In the genomic region with DNA sequence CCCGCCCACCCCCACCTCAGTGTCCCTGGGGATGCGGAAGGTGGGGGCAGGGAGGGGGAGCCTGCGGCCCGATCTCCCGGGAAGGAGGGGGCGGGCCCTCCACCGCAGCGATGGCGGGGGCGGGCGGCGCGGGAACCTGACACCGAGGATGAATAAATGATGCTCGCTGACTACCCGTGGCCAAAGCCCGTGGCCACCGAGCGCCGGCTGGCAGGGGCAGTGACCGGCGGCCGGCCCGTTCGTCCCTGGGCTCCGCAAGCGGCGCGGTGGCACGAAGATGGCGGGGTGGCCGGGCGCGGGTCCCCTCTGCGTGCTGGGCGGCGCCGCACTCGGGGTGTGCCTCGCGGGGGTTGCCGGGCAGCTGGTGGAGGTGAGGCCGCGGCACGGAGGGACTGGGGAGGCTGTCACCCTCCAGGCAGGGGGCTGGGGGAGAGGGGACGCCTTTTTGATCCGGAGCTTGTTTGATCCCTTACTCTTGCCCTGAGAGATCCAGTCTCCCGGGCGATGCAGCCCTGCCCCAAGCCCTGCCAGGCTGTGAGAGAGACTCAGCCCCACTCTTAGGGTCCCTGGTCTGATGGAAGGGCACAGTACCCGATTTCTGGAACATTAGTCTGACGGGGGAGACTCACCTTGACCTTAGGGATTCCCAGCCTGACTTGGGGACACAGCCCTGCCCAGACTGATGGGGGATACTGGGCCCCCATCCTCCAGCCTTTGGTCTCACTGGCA, we compare ENCODE assay signal across 10 cellular contexts. TPM values are rescaled to one million over a fixed set of nuclear protein-coding genes. Genes with fewer than 3 reads are reported as not detected.
A peak's percentile ranks its signal among the peaks of the same experiment; 100 is the strongest.
DNase-seq lines count a peak whose midpoint lies in the region; ATAC-seq, FAIRE-seq and TF ChIP-seq lines count a peak whose summit lies in the region.
"Had no signal": no experiment of that assay in that cellular context is flagged by ENCODE, and none has a peak within 500 bp of the region (broad histone marks: within the 10 kb centered on the region; RNA-seq: fewer than 3 reads in every experiment).

A gene with protein sequence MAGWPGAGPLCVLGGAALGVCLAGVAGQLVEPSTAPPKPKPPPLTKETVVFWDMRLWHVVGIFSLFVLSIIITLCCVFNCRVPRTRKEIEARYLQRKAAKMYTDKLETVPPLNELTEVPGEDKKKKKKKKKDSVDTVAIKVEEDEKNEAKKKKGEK (plus strand): TSS at position 182 of the 729 bp plus-strand sequence. CDS start 96 bp downstream, at position 278.

- H3K9ac ChIP-seq in astrocyte (ENCODE audit: low read length) (no peak within 1 kb of the TSS), keratinocyte (ENCODE audit: control insufficient read depth, extremely low read depth, insufficient read depth, low read length) (no peak within 1 kb of the TSS)

- WGBS in transverse colon (ENCODE audit: low coverage in 1 of 2), 2 donors: 24% methylated on average over 25 of the region's 51 CpGs; no CpG with 5 or more reads in 1 of the 2 donors

- H3K27me3 ChIP-seq in astrocyte (ENCODE audit: insufficient read depth, low read length) (peaks cover 18% of the 10 kb centered on the region), keratinocyte (ENCODE audit: control insufficient read depth, extremely low read depth, insufficient read depth, low read length) (peaks cover 33% of the 10 kb centered on the region), transverse colon (peaks cover 31% of the 10 kb centered on the region), PC-9 (ENCODE audit: insufficient read depth, low read depth) (no peaks in the 10 kb centered on the region)

- H3K27me3 Mint-ChIP-seq in activated T-cell treated with anti-CD3 and anti-CD28 coated beads, Interleukin-2, amount 50 U/mL, for 4 hours (ENCODE audit: low read depth): peaks cover 8% of the 10 kb centered on the region
- H3K27me3 Mint-ChIP-seq in astrocyte (ENCODE audit: low read depth, unreplicated experiment): peaks cover 30% of the 10 kb centered on the region

- H3K9me2 ChIP-seq in PC-9 (ENCODE audit: insufficient read depth): no peaks in the 10 kb centered on the region

- dilution Hi-C loops in keratinocyte (cut with MboI; ENCODE audit: extremely low pct_ligation_motif_present, low sequenced_read_pairs): no loop called here

- in situ Hi-C loops in transverse colon (cut with MboI; ENCODE audit: low pct_ligation_motif_present in 1 of 4, low pct_unique_long_range_greater_than_20kb in 1 of 4, low sequenced_read_pairs in 3 of 4): loop anchor here (25.0 kb wide), 4 partner anchors 161 to 661 kb away; partner anchors contain the start of gene MYL3 (in 1 of the 4)

- no peak within 1 kb of the TSS for H3K27ac Mint-ChIP-seq in astrocyte (ENCODE audit: unreplicated experiment)

- no peaks in the 10 kb centered on the region for H4K20me1 ChIP-seq in astrocyte (ENCODE audit: insufficient read depth, low read length)
- H4K20me1 ChIP-seq in keratinocyte (ENCODE audit: control insufficient read depth, extremely low read depth, insufficient read depth, low read length): no peaks in the 10 kb centered on the region
- no peaks in the 10 kb centered on the region for H4K20me1 ChIP-seq in PC-9 (ENCODE audit: insufficient read depth)

- peak; percentile 38 to 47 for ATAC-seq in activated T-cell treated with anti-CD3 and anti-CD28 coated beads, Interleukin-2, amount 50 U/mL, for 4 hours
- no peak for ATAC-seq in GM18517 (IDR thresholded peaks at IDR 0.05; ENCODE audit: unreplicated experiment)

- no peaks in the 10 kb centered on the region; the same call in 1 of the 2 replicates for H3F3A ChIP-seq in PC-9 (ENCODE audit: insufficient read depth, low read depth)

- H3K36me3 ChIP-seq in astrocyte (ENCODE audit: insufficient read depth, low read length): no peaks in the 10 kb centered on the region
- H3K36me3 ChIP-seq in keratinocyte (ENCODE audit: control insufficient read depth in 2 of 2, extremely low read depth in 1 of 2, insufficient read depth in 2 of 2, low read length in 2 of 2): no peaks in the 10 kb centered on the region
- no peaks in the 10 kb centered on the region for H3K36me3 ChIP-seq in transverse colon
- H3K36me3 ChIP-seq in PC-9 (ENCODE audit: low read depth): no peaks in the 10 kb centered on the region

- no peak for TF ChIP-seq POLR2A in transverse colon (IDR thresholded peaks at IDR 0.05)

- POLR2A ChIA-PET in PC-9 (lab: Charles Lee; ENCODE audit: unreplicated experiment): no interaction called here

- intact Hi-C loops in transverse colon (cut with DNase I; ENCODE audit: low total_unique reads) (loop anchor here (5.0 to 10.0 kb wide), 2 partner anchors 163 to 621 kb away; partner anchors contain the start of gene MYL3), PC-9 (cut with micrococcal nuclease; ENCODE audit: unreplicated experiment) (no loop called here)

- H3K4me1 ChIP-seq in astrocyte (ENCODE audit: insufficient read depth, low read length): peaks cover 6% of the 10 kb centered on the region
- no peaks in the 10 kb centered on the region for H3K4me1 ChIP-seq in keratinocyte (ENCODE audit: control insufficient read depth, extremely low read depth, insufficient read depth, low read length)
- H3K4me1 ChIP-seq in transverse colon: peaks cover 0 to 24% (median 13%) of the 10 kb centered on the region in 4 donors
- peaks cover 20% of the 10 kb centered on the region for H3K4me1 ChIP-seq in PC-9 (replicated peaks; ENCODE audit: insufficient read depth)

- H3K27ac ChIP-seq in astrocyte (ENCODE audit: low read depth, low read length): no peak within 1 kb of the TSS
- H3K27ac ChIP-seq in keratinocyte (ENCODE audit: control insufficient read depth, insufficient read depth, low read length): no peak within 1 kb of the TSS
- H3K27ac ChIP-seq in transverse colon: no peak within 1 kb of the TSS
- no peak within 1 kb of the TSS for H3K27ac ChIP-seq in PC-9

- H3K9me3 ChIP-seq in astrocyte (ENCODE audit: insufficient read depth, low read depth, low read length) (no peaks in the 10 kb centered on the region), keratinocyte (ENCODE audit: control insufficient read depth, low read depth, low read length) (no peaks in the 10 kb centered on the region), transverse colon (no peaks in the 10 kb centered on the region), PC-9 (ENCODE audit: insufficient read depth, low read depth) (no peaks in the 10 kb centered on the region)

- peak within 1 kb of the TSS; percentile 28 for H3K4me3 ChIP-seq in astrocyte (ENCODE audit: insufficient read depth, low read depth, low read length)
- H3K4me3 ChIP-seq in keratinocyte (ENCODE audit: control insufficient read depth in 2 of 3, extremely low read depth in 1 of 3, insufficient read depth in 2 of 3, low read depth in 1 of 3, low read length in 3 of 3): no peak within 1 kb of the TSS
- peak within 1 kb of the TSS in 3 of 4 donors; percentile 7 to 36 (median 24) for H3K4me3 ChIP-seq in transverse colon
- H3K4me3 ChIP-seq in PC-9: no peak within 1 kb of the TSS

- FAIRE-seq in astrocyte (lab: Jason Lieb, UNC): no peak
- FAIRE-seq in keratinocyte (lab: Jason Lieb, UNC): no peak

- H3K36me3 Mint-ChIP-seq in activated T-cell treated with anti-CD3 and anti-CD28 coated beads, Interleukin-2, amount 50 U/mL, for 4 hours (ENCODE audit: insufficient read depth): no peaks in the 10 kb centered on the region
- H3K36me3 Mint-ChIP-seq in astrocyte (ENCODE audit: low read depth, unreplicated experiment): no peaks in the 10 kb centered on the region

- BruUV-seq in PC-9 (replicated peaks; lab: Mats Ljungman, UMichigan): no TSS peak

- H3K4me2 ChIP-seq in astrocyte (ENCODE audit: low read length): peak within 1 kb of the TSS; percentile 67
- peak within 1 kb of the TSS; percentile 20 for H3K4me2 ChIP-seq in keratinocyte (ENCODE audit: control insufficient read depth, extremely low read depth, insufficient read depth, low read depth, low read length)
- H3K4me2 ChIP-seq in PC-9: no peak within 1 kb of the TSS

- TF ChIP-seq EP300 in transverse colon (IDR thresholded peaks at IDR 0.05; ENCODE audit: low read depth): no peak

- H3K4me3 Mint-ChIP-seq in activated T-cell treated with anti-CD3 and anti-CD28 coated beads, Interleukin-2, amount 50 U/mL, for 4 hours: peak within 1 kb of the TSS; percentile 46
- H3K4me3 Mint-ChIP-seq in astrocyte (ENCODE audit: unreplicated experiment): no peak within 1 kb of the TSS

- H2AFZ ChIP-seq in astrocyte (ENCODE audit: low read depth, low read length) (peak within 1 kb of the TSS; percentile 52), keratinocyte (ENCODE audit: control insufficient read depth, low read length) (no peak within 1 kb of the TSS), PC-9 (no peak within 1 kb of the TSS)

- H3K9me3 Mint-ChIP-seq in activated T-cell treated with anti-CD3 and anti-CD28 coated beads, Interleukin-2, amount 50 U/mL, for 4 hours: no peaks in the 10 kb centered on the region
- peaks cover 1% of the 10 kb centered on the region for H3K9me3 Mint-ChIP-seq in astrocyte (ENCODE audit: unreplicated experiment)

- CTCF ChIA-PET in PC-9 (lab: Charles Lee): no interaction called here

- no peaks in the 10 kb centered on the region for H3K9me1 ChIP-seq in keratinocyte (ENCODE audit: control insufficient read depth, extremely low read depth, insufficient read depth, low read length)

- DNase-seq in activated T-cell treated with anti-CD3 and anti-CD28 coated beads, Interleukin-2, amount 50 U/mL, for 4 hours: no peak
- no peak for DNase-seq in activated T-cell treated with anti-CD3 and anti-CD28 coated beads, Interleukin-2, amount 50 U/mL, for 1 hour
- no peak for DNase-seq in astrocyte (ENCODE audit: low read depth)
- DNase-seq in keratinocyte (ENCODE audit: low read depth, low spot score): no peak
- no peak for DNase-seq in transverse colon
- DNase-seq in stimulated activated CD4-positive, alpha-beta T cell treated with anti-CD3 and anti-CD28 coated beads, Interleukin-12 subunit alpha, Interleukin-12 subunit beta, amount 100 ng/mL, for 4 hours: no peak
- no peak for DNase-seq in PC-9
- DNase-seq: Calu3, NCI-H1694 had no signal

- no peak for TF ChIP-seq CTCF in astrocyte (IDR thresholded peaks at IDR 0.05; ENCODE audit: insufficient read depth, low read depth, low read length)
- no peak for TF ChIP-seq CTCF in keratinocyte (optimal IDR thresholded peaks at IDR 0.05 in 1 of 3, IDR thresholded peaks at IDR 0.05 in 1 of 3, conservative IDR thresholded peaks at IDR 0.05 in 1 of 3; ENCODE audit: extremely low read depth in 1 of 3, insufficient read depth in 2 of 3, low read length in 3 of 3)
- no peak for TF ChIP-seq CTCF in transverse colon (IDR thresholded peaks at IDR 0.05)
- TF ChIP-seq CTCF in PC-9 (conservative IDR thresholded peaks at IDR 0.05): no peak

- H3K79me2 ChIP-seq in astrocyte (ENCODE audit: insufficient read depth, low read length): no peaks in the 10 kb centered on the region
- H3K79me2 ChIP-seq in keratinocyte (ENCODE audit: control insufficient read depth, insufficient read depth, low read length): no peaks in the 10 kb centered on the region
- H3K79me2 ChIP-seq in PC-9 (ENCODE audit: low read depth): no peaks in the 10 kb centered on the region

- peaks cover 23% of the 10 kb centered on the region for H3K4me1 Mint-ChIP-seq in activated T-cell treated with anti-CD3 and anti-CD28 coated beads, Interleukin-2, amount 50 U/mL, for 4 hours (ENCODE audit: low read depth)
- peaks cover 17% of the 10 kb centered on the region for H3K4me1 Mint-ChIP-seq in astrocyte (ENCODE audit: low read depth, unreplicated experiment)

RNA-seq across cellular contexts. Expression of the gene that starts here (rescaled TPM):
- total RNA-seq in activated T-cell treated with anti-CD3 and anti-CD28 coated beads, Interleukin-2, amount 50 U/mL, for 4 hours: under 1 TPM; 0.16 to 0.71 (median 0.40) TPM
- total RNA-seq in astrocyte (0.34 and 0.53 TPM in 2 replicates), transverse colon (not detected), PC-9 (2021) (6.0 and 6.5 TPM in 2 replicates)
- 0.04 to 0.07 TPM in 2 of 3 replicates, not detected in the other for polyA plus RNA-seq in keratinocyte
- 0.41 TPM for polyA plus RNA-seq in keratinocyte (2011; ENCODE audit: low read depth)
- polyA plus RNA-seq in keratinocyte (2011; cell fraction: cytosol; rRNA removed): 0.04 TPM in 1 of 2 replicates, not detected in the other
- polyA plus RNA-seq in keratinocyte (2011; cell fraction: nucleus; rRNA removed): 0.19 TPM in 1 of 2 replicates, not detected in the other
- 0.25 TPM in 1 of 2 replicates, not detected in the other for polyA plus RNA-seq in keratinocyte (2012; ENCODE audit: low replicate concordance)
- 0.10 TPM in 1 of 3 replicates, not detected in the others for polyA minus RNA-seq in keratinocyte
- polyA minus RNA-seq in keratinocyte (2011; cell fraction: cytosol; rRNA and poly(A)+ RNA removed): not detected
- not detected in 2 replicates for polyA minus RNA-seq in keratinocyte (2011; cell fraction: nucleus; rRNA and poly(A)+ RNA removed)

Comparison
In these comparisons a context has a peak if more than half of its experiments do, and no peak if none do; other contexts are left out.
1. Peak in ATAC-seq in activated T-cell treated with anti-CD3 and anti-CD28 coated beads, Interleukin-2, amount 50 U/mL, for 4 hours; RNA of the gene not detected or under 1 TPM.
2. H3K4me3 ChIP-seq: peak in astrocyte (single experiment) and transverse colon (3 of 4); none in keratinocyte (0 of 3) and PC-9 (single experiment).